In genomic region chr9:133477992-133478850, GRCh38 we compare ENCODE assay signal across 6 cellular contexts. TPM values are rescaled to one million over a fixed set of nuclear protein-coding genes. Genes with fewer than 3 reads are reported as not detected.
DNase-seq lines count a peak whose midpoint lies in the region; ATAC-seq and TF ChIP-seq lines count a peak whose summit lies in the region.

No MANE protein-coding gene starts in this region.

- no peaks in the 10 kb centered on the region for H3K9me3 Mint-ChIP-seq in Caco-2 (ENCODE audit: unreplicated experiment)

- CTCF ChIA-PET in Caco-2 (lab: Charles Lee) = interaction anchor here (0.9 to 2.6 kb wide), 3 partner anchors 9 to 130 kb away, joined by 3 to 12 read pairs (median 3); partner anchors contain the start of genes CACFD1 and RPL7A

- peaks cover 9% of the 10 kb centered on the region for H4K20me1 ChIP-seq in OCI-LY3 (ENCODE audit: insufficient read depth, low read length)

- POLR2A ChIA-PET in Caco-2 (lab: Charles Lee) = interaction anchor here (2.6 kb wide), 1 partner anchor 18 kb away, joined by 17 read pairs; the partner anchor contains the start of gene CACFD1

- H3K4me3 ChIP-seq in Caco-2 (ENCODE audit: low read depth, low read length) = peak overlapping the region; percentile 43
- H3K4me3 ChIP-seq in OCI-LY3 (ENCODE audit: low read length) = peak overlapping the region; percentile 92
- H3K4me3 ChIP-seq in foreskin fibroblast (ENCODE audit: low read depth in 1 of 2, low read length in 2 of 2) = peak overlapping the region; percentile 63 to 69

- H3K36me3 ChIP-seq in Caco-2 (ENCODE audit: control insufficient read depth, insufficient read depth, low read length) (no peaks in the 10 kb centered on the region), OCI-LY3 (replicated peaks; ENCODE audit: low read depth, low read length) (peaks cover 15% of the 10 kb centered on the region)

- no peak overlapping the region for H3K27ac Mint-ChIP-seq in Caco-2 (ENCODE audit: unreplicated experiment)

- H3K79me2 ChIP-seq in OCI-LY3 (ENCODE audit: low read length) = peaks cover 16% of the 10 kb centered on the region

- H3K9me3 ChIP-seq in Caco-2 (no peaks in the 10 kb centered on the region), OCI-LY3 (ENCODE audit: insufficient read depth, low read length) (no peaks in the 10 kb centered on the region)

- H3K4me3 Mint-ChIP-seq in Caco-2 (ENCODE audit: unreplicated experiment) = peak overlapping the region; percentile 66

- peak overlapping the region; percentile 90 for H3K9ac ChIP-seq in OCI-LY3 (ENCODE audit: low read length)

- BruUV-seq in Caco-2 (replicated peaks; lab: Mats Ljungman, UMichigan) = no TSS peak

- ATAC-seq in GM21619 (IDR thresholded peaks at IDR 0.05; ENCODE audit: unreplicated experiment) = peak; percentile 43

- H3K36me3 Mint-ChIP-seq in Caco-2 (ENCODE audit: insufficient read depth, unreplicated experiment) = no peaks in the 10 kb centered on the region

- H3K4me1 ChIP-seq in Caco-2 (0 out of 2 replicates have a peak, but pooled peaks cover 7% of the 10 kb centered on the region), OCI-LY3 (ENCODE audit: low read length) (peaks cover 40% of the 10 kb centered on the region)

- peaks cover 6% of the 10 kb centered on the region for H3K4me1 Mint-ChIP-seq in Caco-2 (ENCODE audit: low read depth, unreplicated experiment)

- peak overlapping the region; percentile 57 for H3K27ac ChIP-seq in OCI-LY3 (ENCODE audit: low read length)

- H2AFZ ChIP-seq in OCI-LY3 (ENCODE audit: low read depth, low read length) = no peak overlapping the region; the same call in 1 of the 2 replicates

- peak overlapping the region; percentile 100 for H3K4me2 ChIP-seq in OCI-LY3 (ENCODE audit: low read length)

- H3K27me3 Mint-ChIP-seq in Caco-2 (ENCODE audit: insufficient read depth, unreplicated experiment) = peaks cover 2% of the 10 kb centered on the region

- no peak for TF ChIP-seq CTCF in Caco-2 (IDR thresholded peaks at IDR 0.05; ENCODE audit: insufficient read depth in 1 of 2, low read depth in 1 of 2, low read length in 1 of 2, severe bottlenecking in 1 of 2, unreplicated experiment in 1 of 2)
- TF ChIP-seq CTCF in OCI-LY3 (IDR thresholded peaks at IDR 0.05; ENCODE audit: low read depth, low read length) = no peak
- no peak for TF ChIP-seq CTCF in foreskin fibroblast (IDR thresholded peaks at IDR 0.05; ENCODE audit: low read depth, low read length)

- intact Hi-C loops in Caco-2 (cut with micrococcal nuclease; ENCODE audit: unreplicated experiment) = no loop called here

- H3K27me3 ChIP-seq in Caco-2 (replicated peaks; ENCODE audit: control insufficient read depth, insufficient read depth, low read length) (no peaks in the 10 kb centered on the region), OCI-LY3 (ENCODE audit: low read depth, low read length) (peaks cover 2% of the 10 kb centered on the region)

- DNase-seq in Caco-2 (peak in 1 of 2 experiments; percentile 44), foreskin fibroblast (peak; percentile 15 to 51), NCI-H1417 treated with DMSO at 0.1 percent for 48 hours (lab: John Stamatoyannopoulos, UW) (no peak)
- DNase-seq in stimulated activated CD8-positive, alpha-beta memory T cell treated with anti-CD3 and anti-CD28 coated beads, Interleukin-4, amount 100 ng/mL, for 48 hours = peak; percentile 41

RNA-seq across cellular contexts. Expression of gene SLC2A6, which starts 0.7 kb away (rescaled TPM):
- 7.1 and 8.4 TPM in 2 replicates for total RNA-seq in Caco-2 (2022)

RNA-seq across cellular contexts. Expression of gene CACFD1, which starts 18.4 kb away (rescaled TPM):
- total RNA-seq in Caco-2 (2022) = 26.0 and 27.0 TPM in 2 replicates

RNA-seq across cellular contexts. Expression of gene MYMK, which starts 46.5 kb away (rescaled TPM):
- total RNA-seq in Caco-2 (2022) = not detected in 2 replicates

RNA-seq across cellular contexts. Expression of gene ADAMTS13, which starts 56.1 kb away (rescaled TPM):
- 5.3 and 6.2 TPM in 2 replicates for total RNA-seq in Caco-2 (2022)

RNA-seq across cellular contexts. Expression of gene ADAMTSL2, which starts 56.3 kb away (rescaled TPM):
- 0.46 and 0.68 TPM in 2 replicates for total RNA-seq in Caco-2 (2022)
